In the genomic region with DNA sequence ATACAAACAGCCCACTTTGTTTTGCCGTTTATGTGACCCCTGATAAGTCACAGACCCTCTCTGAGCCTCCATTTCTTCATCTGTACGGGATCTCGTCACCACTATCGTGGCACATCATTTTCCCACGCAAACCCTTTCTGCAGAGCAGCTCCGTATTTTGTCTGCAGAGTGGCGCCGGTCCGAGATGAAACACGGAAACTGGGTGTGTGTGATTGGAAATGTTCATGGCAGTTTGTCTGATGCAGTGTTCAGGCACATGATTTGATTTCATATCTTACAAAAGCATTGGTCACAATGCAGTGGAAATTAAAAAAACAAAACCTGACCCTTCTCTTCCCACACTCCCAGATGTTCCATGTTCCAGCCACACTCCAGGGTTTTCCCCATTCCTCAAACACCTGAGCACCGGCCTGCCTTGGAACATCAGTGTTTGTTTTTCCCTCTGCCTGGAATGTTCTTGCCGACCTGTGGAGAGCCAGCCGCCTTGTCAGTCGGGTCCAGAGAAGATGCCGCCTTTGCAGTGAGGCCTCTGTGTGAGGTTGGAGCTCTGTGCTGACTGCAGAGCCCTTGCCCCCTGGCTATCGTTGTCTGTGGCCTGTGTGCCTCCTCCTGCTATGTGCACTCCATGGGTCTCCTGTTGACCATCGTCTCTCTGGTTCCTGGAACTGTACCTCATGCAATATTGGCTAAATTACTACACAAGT, we compare ENCODE assay signal across 14 cellular contexts. TPM values are rescaled to one million over a fixed set of nuclear protein-coding genes. Genes with fewer than 3 reads are reported as not detected.
DNase-seq lines count a peak whose midpoint lies in the region; ATAC-seq and TF ChIP-seq lines count a peak whose summit lies in the region.
"Had no signal": no experiment of that assay in that cellular context is flagged by ENCODE, and none has a peak within 500 bp of the region (broad histone marks: within the 10 kb centered on the region; RNA-seq: fewer than 3 reads in every experiment).

No MANE protein-coding gene starts in this region.

- no peaks in the 10 kb centered on the region for H3K4me1 Mint-ChIP-seq in Caco-2 (ENCODE audit: low read depth, unreplicated experiment)
- H3K4me1 Mint-ChIP-seq: IgD-negative memory B cell had no signal

- H3K4me3 ChIP-seq in Caco-2 (ENCODE audit: low read depth, low read length): no peak overlapping the region
- H3K4me3 ChIP-seq in H7 (ENCODE audit: insufficient read depth, low read depth, low read length): no peak overlapping the region
- H3K4me3 ChIP-seq: Peyer's patch had no signal

- no peaks in the 10 kb centered on the region for H3K27me3 ChIP-seq in Caco-2 (replicated peaks; ENCODE audit: control insufficient read depth, insufficient read depth, low read length)
- H3K27me3 ChIP-seq in H7 (ENCODE audit: control insufficient read depth, insufficient read depth, low read length): no peaks in the 10 kb centered on the region
- H3K27me3 ChIP-seq: Peyer's patch had no signal

- CTCF ChIA-PET in Caco-2 (lab: Charles Lee): no interaction called here

- peaks cover 6% of the 10 kb centered on the region; the same call in 1 of the 2 replicates for H3K4me1 ChIP-seq in Caco-2
- H3K4me1 ChIP-seq: Peyer's patch had no signal

- no peaks in the 10 kb centered on the region for H3K36me3 Mint-ChIP-seq in Caco-2 (ENCODE audit: insufficient read depth, unreplicated experiment)
- H3K36me3 Mint-ChIP-seq: IgD-negative memory B cell had no signal

- intact Hi-C loops in Caco-2 (cut with micrococcal nuclease; ENCODE audit: unreplicated experiment) (no loop called here), posterior vena cava (cut with DNase I) (no loop called here)

- no peak overlapping the region for H3K27ac Mint-ChIP-seq in Caco-2 (ENCODE audit: unreplicated experiment)
- H3K27ac Mint-ChIP-seq: CD8-positive, alpha-beta T cell; IgD-negative memory B cell had no signal

- H3K36me3 ChIP-seq in Caco-2 (ENCODE audit: control insufficient read depth, insufficient read depth, low read length) (no peaks in the 10 kb centered on the region), H7 (replicated peaks; ENCODE audit: control insufficient read depth, insufficient read depth, low read length) (no peaks in the 10 kb centered on the region; the same call in 1 of the 2 replicates)
- H3K36me3 ChIP-seq: Peyer's patch had no signal

- peak; percentile 34 to 50 for DNase-seq in Caco-2
- DNase-seq in H7: peak; percentile 17
- peak; percentile 3 for DNase-seq in iPS-NIHi11 (ENCODE audit: low spot score)
- peak; percentile 68 for DNase-seq in posterior vena cava (ENCODE audit: low spot score)
- no peak for DNase-seq in stimulated activated CD4-positive, alpha-beta T cell treated with anti-CD3 and anti-CD28 coated beads, Interleukin-4, amount 100 ng/mL, for 24 hours
- DNase-seq in middle frontal gyrus (ENCODE audit: extremely low spot score, low spot score): no peak
- DNase-seq: CD8-positive, alpha-beta T cell; NCI-H1417 treated with DMSO at 0.1 percent for 48 hours; NCI-H2029 treated with DMSO at 0.1 percent for 48 hours; NCI-H510A; SIG-M5 had no signal

- TF ChIP-seq CTCF in Caco-2 (IDR thresholded peaks at IDR 0.05; ENCODE audit: insufficient read depth in 1 of 2, low read depth in 1 of 2, low read length in 1 of 2, severe bottlenecking in 1 of 2, unreplicated experiment in 1 of 2): no peak

- no peaks in the 10 kb centered on the region for H3K9me3 ChIP-seq in Caco-2
- H3K9me3 ChIP-seq: Peyer's patch had no signal

- no peaks in the 10 kb centered on the region for H3K9me3 Mint-ChIP-seq in Caco-2 (ENCODE audit: unreplicated experiment)
- H3K9me3 Mint-ChIP-seq: CD8-positive, alpha-beta T cell; IgD-negative memory B cell had no signal

- no peak overlapping the region for H3K4me3 Mint-ChIP-seq in Caco-2 (ENCODE audit: unreplicated experiment)
- H3K4me3 Mint-ChIP-seq: CD8-positive, alpha-beta T cell; IgD-negative memory B cell had no signal

- no TSS peak for BruUV-seq in Caco-2 (replicated peaks; lab: Mats Ljungman, UMichigan)

- ATAC-seq in HG02642 (IDR thresholded peaks at IDR 0.05; ENCODE audit: poor library complexity, unreplicated experiment): no peak
- ATAC-seq: CD8-positive, alpha-beta T cell had no signal

- no peaks in the 10 kb centered on the region for H3K27me3 Mint-ChIP-seq in Caco-2 (ENCODE audit: insufficient read depth, unreplicated experiment)

- POLR2A ChIA-PET in Caco-2 (lab: Charles Lee): no interaction called here

RNA-seq across cellular contexts. Expression of a gene that starts 39.2 kb away (rescaled TPM):
- total RNA-seq in Caco-2 (2022) (0.86 and 1.3 TPM in 2 replicates), posterior vena cava (1 to 10 TPM; 2.8 to 3.0 TPM)
- total RNA-seq in H7 (2014; rRNA removed; shearing (Covaris generic)): 14.5 and 41.2 TPM in 2 replicates

Comparison
In these comparisons a context has a peak if more than half of its experiments do, and no peak if none do; other contexts are left out.
1. DNase-seq: peak in Caco-2 (2 of 2), H7 (single experiment), iPS-NIHi11 (single experiment) and posterior vena cava (single experiment); none in stimulated activated CD4-positive, alpha-beta T cell treated with anti-CD3 and anti-CD28 coated beads, Interleukin-4, amount 100 ng/mL, for 24 hours (single experiment) and middle frontal gyrus (single experiment).